12 cellular contexts compared by ENCODE assay signal in the genomic region with DNA sequence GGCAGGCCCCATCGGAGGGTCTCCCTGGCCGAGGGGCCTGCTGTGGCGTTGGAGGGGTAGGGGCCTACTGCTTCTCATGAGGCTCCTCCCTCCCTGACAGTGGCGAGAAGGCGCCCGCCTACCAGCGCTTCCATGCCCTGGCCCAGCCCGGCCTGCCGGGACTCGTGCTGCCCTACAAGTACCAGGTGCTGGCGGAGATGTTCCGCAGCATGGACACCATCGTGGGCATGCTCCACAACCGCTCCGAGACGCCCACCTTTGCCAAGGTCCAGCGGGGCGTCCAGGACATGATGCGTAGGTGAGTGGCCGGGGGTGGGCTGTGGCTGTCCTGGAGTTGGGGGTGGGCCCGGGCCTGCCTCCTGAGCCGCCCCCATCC. TPM values are rescaled to one million over a fixed set of nuclear protein-coding genes. Genes with fewer than 3 reads are reported as not detected.
DNase-seq lines count a peak whose midpoint lies in the region; ATAC-seq and TF ChIP-seq lines count a peak whose summit lies in the region.
"Had no signal": no experiment of that assay in that cellular context is flagged by ENCODE, and none has a peak within 500 bp of the region (broad histone marks: within the 10 kb centered on the region; RNA-seq: fewer than 3 reads in every experiment).

No MANE protein-coding gene starts in this region.

- no peak for TF ChIP-seq CTCF in GM12864 (IDR thresholded peaks at IDR 0.05; ENCODE audit: low read depth, low read length, missing control alignments)
- no peak for TF ChIP-seq CTCF in nephron progenitor cell (IDR thresholded peaks at IDR 0.05)
- TF ChIP-seq CTCF in foreskin keratinocyte (conservative IDR thresholded peaks at IDR 0.05): no peak
- no peak for TF ChIP-seq CTCF in GM13977 (IDR thresholded peaks at IDR 0.05; ENCODE audit: extremely low read depth, insufficient read depth, missing control alignments)

- peaks cover 21% of the 10 kb centered on the region for H3K4me1 Mint-ChIP-seq in activated T-helper 1 cell treated with anti-CD3 and anti-CD28 coated beads, Interleukin-12 subunit alpha, Interleukin-12 subunit beta, Interleukin-2, Interleukin-4 antibody, amounts not matched to agents 30 ng/mL and 10 ng/mL and 1 ng/mL, durations not matched to agents 14 hours and 24 hours and 36 hours (ENCODE audit: low read depth)
- H3K4me1 Mint-ChIP-seq in nephron progenitor cell: peaks cover 5% of the 10 kb centered on the region

- no peaks in the 10 kb centered on the region for H3K4me1 ChIP-seq in foreskin keratinocyte

- H3K27me3 Mint-ChIP-seq in activated T-helper 1 cell treated with anti-CD3 and anti-CD28 coated beads, Interleukin-12 subunit alpha, Interleukin-12 subunit beta, Interleukin-2, Interleukin-4 antibody, amounts not matched to agents 30 ng/mL and 10 ng/mL and 1 ng/mL, durations not matched to agents 14 hours and 24 hours and 36 hours (ENCODE audit: insufficient read depth): no peaks in the 10 kb centered on the region
- peaks cover 3% of the 10 kb centered on the region for H3K27me3 Mint-ChIP-seq in nephron progenitor cell (ENCODE audit: low read depth, poor library complexity)
- H3K27me3 Mint-ChIP-seq: naive B cell had no signal

- no peak overlapping the region for H3K27ac Mint-ChIP-seq in activated T-helper 1 cell treated with anti-CD3 and anti-CD28 coated beads, Interleukin-12 subunit alpha, Interleukin-12 subunit beta, Interleukin-2, Interleukin-4 antibody, amounts not matched to agents 30 ng/mL and 10 ng/mL and 1 ng/mL, durations not matched to agents 14 hours and 24 hours and 36 hours
- no peak overlapping the region for H3K27ac Mint-ChIP-seq in nephron progenitor cell

- intact Hi-C loops in activated T-helper 1 cell treated with anti-CD3 and anti-CD28 coated beads, Interleukin-12 subunit alpha, Interleukin-12 subunit beta, Interleukin-2, Interleukin-4 antibody, amounts not matched to agents 30 ng/mL and 10 ng/mL and 1 ng/mL, durations not matched to agents 14 hours and 24 hours and 36 hours (cut with micrococcal nuclease): no loop called here

- H3K4me3 ChIP-seq in GM12864 (ENCODE audit: low read depth, low read length): peak overlapping the region; percentile 80
- peak overlapping the region; percentile 93 for H3K4me3 ChIP-seq in Jurkat, Clone E6-1 (ENCODE audit: low read length)

- DNase-seq in GM12864 (ENCODE audit: low read depth) (no peak), nephron progenitor cell (no peak), foreskin keratinocyte (no peak), NCI-H345 (lab: John Stamatoyannopoulos, UW) (no peak), AG08396 (ENCODE audit: low spot score) (no peak), GM13977 (ENCODE audit: low spot score) (no peak)
- no peak for DNase-seq in Jurkat, Clone E6-1 (ENCODE audit: low read depth, low spot score)
- no peak for DNase-seq in activated T-helper 1 cell treated with anti-CD3 and anti-CD28 coated beads, Interleukin-12 subunit alpha, Interleukin-12 subunit beta, Interleukin-2, Interleukin-4 antibody, amounts not matched to agents 30 ng/mL and 10 ng/mL and 1 ng/mL, durations not matched to agents 14 hours and 24 hours and 36 hours (ENCODE audit: low spot score)
- DNase-seq: DMS79, islet precursor cell, KG1, naive B cell had no signal

- no peak overlapping the region for H3K27ac ChIP-seq in foreskin keratinocyte

- ATAC-seq in foreskin keratinocyte: no peak

- in situ Hi-C loops in GM13977 (cut with MboI; ENCODE audit: low pct_unique_long_range_greater_than_20kb, low sequenced_read_pairs, unreplicated experiment): loop anchor here (10.0 kb wide), 1 partner anchor 409 kb away; a partner anchor contains a TSS

- H3K27me3 ChIP-seq in foreskin keratinocyte: no peaks in the 10 kb centered on the region

- peaks cover 13% of the 10 kb centered on the region for H3K36me3 Mint-ChIP-seq in activated T-helper 1 cell treated with anti-CD3 and anti-CD28 coated beads, Interleukin-12 subunit alpha, Interleukin-12 subunit beta, Interleukin-2, Interleukin-4 antibody, amounts not matched to agents 30 ng/mL and 10 ng/mL and 1 ng/mL, durations not matched to agents 14 hours and 24 hours and 36 hours (ENCODE audit: low read depth)
- peaks cover 5% of the 10 kb centered on the region for H3K36me3 Mint-ChIP-seq in nephron progenitor cell (ENCODE audit: low read depth)
- H3K36me3 Mint-ChIP-seq: naive B cell had no signal

- peak overlapping the region; percentile 53 for H3K4me3 Mint-ChIP-seq in activated T-helper 1 cell treated with anti-CD3 and anti-CD28 coated beads, Interleukin-12 subunit alpha, Interleukin-12 subunit beta, Interleukin-2, Interleukin-4 antibody, amounts not matched to agents 30 ng/mL and 10 ng/mL and 1 ng/mL, durations not matched to agents 14 hours and 24 hours and 36 hours
- peak overlapping the region; percentile 28 for H3K4me3 Mint-ChIP-seq in nephron progenitor cell

- H3K9me3 Mint-ChIP-seq in activated T-helper 1 cell treated with anti-CD3 and anti-CD28 coated beads, Interleukin-12 subunit alpha, Interleukin-12 subunit beta, Interleukin-2, Interleukin-4 antibody, amounts not matched to agents 30 ng/mL and 10 ng/mL and 1 ng/mL, durations not matched to agents 14 hours and 24 hours and 36 hours: no peaks in the 10 kb centered on the region
- no peaks in the 10 kb centered on the region for H3K9me3 Mint-ChIP-seq in nephron progenitor cell
- H3K9me3 Mint-ChIP-seq: naive B cell had no signal

RNA-seq across cellular contexts. Expression of a gene that starts 1.7 kb away (rescaled TPM):
- 93.9 TPM for polyA plus RNA-seq in Jurkat, Clone E6-1 (2012; ENCODE audit: insufficient read depth, insufficient read length)
- total RNA-seq in activated T-helper 1 cell treated with anti-CD3 and anti-CD28 coated beads, Interleukin-12 subunit alpha, Interleukin-12 subunit beta, Interleukin-2, Interleukin-4 antibody, amounts not matched to agents 30 ng/mL and 10 ng/mL and 1 ng/mL, durations not matched to agents 14 hours and 24 hours and 36 hours: 95.4 and 97.3 TPM in 2 replicates
- 24.1 and 26.3 TPM in 2 replicates for total RNA-seq in foreskin keratinocyte
- 27.5 and 27.9 TPM in 2 replicates for polyA plus RNA-seq in foreskin keratinocyte

RNA-seq across cellular contexts. Expression of a gene that starts 6.4 kb away (rescaled TPM):
- polyA plus RNA-seq in Jurkat, Clone E6-1 (2012; ENCODE audit: insufficient read depth, insufficient read length): 328 TPM
- total RNA-seq in activated T-helper 1 cell treated with anti-CD3 and anti-CD28 coated beads, Interleukin-12 subunit alpha, Interleukin-12 subunit beta, Interleukin-2, Interleukin-4 antibody, amounts not matched to agents 30 ng/mL and 10 ng/mL and 1 ng/mL, durations not matched to agents 14 hours and 24 hours and 36 hours: 301 and 303 TPM in 2 replicates
- 174 and 188 TPM in 2 replicates for total RNA-seq in foreskin keratinocyte
- polyA plus RNA-seq in foreskin keratinocyte: 312 and 330 TPM in 2 replicates

RNA-seq across cellular contexts. Expression of a gene that starts 20.3 kb away (rescaled TPM):
- polyA plus RNA-seq in Jurkat, Clone E6-1 (2012; ENCODE audit: insufficient read depth, insufficient read length): 194 TPM
- total RNA-seq in activated T-helper 1 cell treated with anti-CD3 and anti-CD28 coated beads, Interleukin-12 subunit alpha, Interleukin-12 subunit beta, Interleukin-2, Interleukin-4 antibody, amounts not matched to agents 30 ng/mL and 10 ng/mL and 1 ng/mL, durations not matched to agents 14 hours and 24 hours and 36 hours: 214 and 217 TPM in 2 replicates
- total RNA-seq in foreskin keratinocyte: 184 and 213 TPM in 2 replicates
- polyA plus RNA-seq in foreskin keratinocyte: 190 and 238 TPM in 2 replicates

RNA-seq across cellular contexts. Expression of a gene that starts 51.4 kb away (rescaled TPM):
- polyA plus RNA-seq in Jurkat, Clone E6-1 (2012; ENCODE audit: insufficient read depth, insufficient read length): 9.3 TPM
- 21.9 and 23.8 TPM in 2 replicates for total RNA-seq in activated T-helper 1 cell treated with anti-CD3 and anti-CD28 coated beads, Interleukin-12 subunit alpha, Interleukin-12 subunit beta, Interleukin-2, Interleukin-4 antibody, amounts not matched to agents 30 ng/mL and 10 ng/mL and 1 ng/mL, durations not matched to agents 14 hours and 24 hours and 36 hours
- 15.9 and 16.7 TPM in 2 replicates for total RNA-seq in foreskin keratinocyte
- polyA plus RNA-seq in foreskin keratinocyte: 15.5 and 18.0 TPM in 2 replicates

RNA-seq across cellular contexts. Expression of a gene that starts 51.6 kb away (rescaled TPM):
- 203 TPM for polyA plus RNA-seq in Jurkat, Clone E6-1 (2012; ENCODE audit: insufficient read depth, insufficient read length)
- total RNA-seq in activated T-helper 1 cell treated with anti-CD3 and anti-CD28 coated beads, Interleukin-12 subunit alpha, Interleukin-12 subunit beta, Interleukin-2, Interleukin-4 antibody, amounts not matched to agents 30 ng/mL and 10 ng/mL and 1 ng/mL, durations not matched to agents 14 hours and 24 hours and 36 hours: 63.1 and 65.4 TPM in 2 replicates
- 61.8 and 62.2 TPM in 2 replicates for total RNA-seq in foreskin keratinocyte
- polyA plus RNA-seq in foreskin keratinocyte: 105 and 118 TPM in 2 replicates
